In the genomic region with DNA sequence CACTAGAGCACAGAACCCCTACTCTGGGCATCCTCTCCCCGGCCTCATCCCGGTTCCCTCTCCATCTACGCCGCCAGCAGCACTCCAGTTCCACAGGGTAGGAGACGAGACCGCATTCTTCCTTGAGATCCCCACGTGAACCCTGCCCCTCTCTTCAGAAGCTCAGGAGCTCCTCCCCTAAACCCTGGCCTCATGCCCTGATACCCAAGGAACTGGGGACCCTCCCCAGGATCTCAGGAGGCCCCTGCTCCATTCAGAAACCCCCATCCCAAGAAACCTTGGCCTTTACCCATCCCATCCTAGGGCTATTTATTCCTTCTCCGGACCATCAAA, we compare ENCODE assay signal across 6 cellular contexts. TPM values are rescaled to one million over a fixed set of nuclear protein-coding genes. Genes with fewer than 3 reads are reported as not detected.
DNase-seq lines count a peak whose midpoint lies in the region; ATAC-seq, FAIRE-seq and TF ChIP-seq lines count a peak whose summit lies in the region.

No MANE protein-coding gene starts in this region.

- H3K4me2 ChIP-seq in astrocyte (ENCODE audit: low read length) = peak overlapping the region; percentile 85
- peak overlapping the region; percentile 79 for H3K4me2 ChIP-seq in neural progenitor cell

- H4K20me1 ChIP-seq in astrocyte (ENCODE audit: insufficient read depth, low read length) (peaks cover 7% of the 10 kb centered on the region), neural progenitor cell (ENCODE audit: low read depth) (no peaks in the 10 kb centered on the region)

- H3K27me3 ChIP-seq in H7 (ENCODE audit: control insufficient read depth, insufficient read depth, low read length) = no peaks in the 10 kb centered on the region
- H3K27me3 ChIP-seq in astrocyte (ENCODE audit: insufficient read depth, low read length) = no peaks in the 10 kb centered on the region
- H3K27me3 ChIP-seq in neural progenitor cell = no peaks in the 10 kb centered on the region

- H3K9ac ChIP-seq in astrocyte (ENCODE audit: low read length) (no peak overlapping the region), neural progenitor cell (no peak overlapping the region)

- H3K36me3 Mint-ChIP-seq in astrocyte (ENCODE audit: low read depth, unreplicated experiment) = no peaks in the 10 kb centered on the region
- no peaks in the 10 kb centered on the region for H3K36me3 Mint-ChIP-seq in neural progenitor cell

- ATAC-seq in GM21717 (IDR thresholded peaks at IDR 0.05; ENCODE audit: unreplicated experiment) = no peak

- H3K36me3 ChIP-seq in H7 (replicated peaks; ENCODE audit: control insufficient read depth, insufficient read depth, low read length) = peaks cover 1% of the 10 kb centered on the region; the same call in 1 of the 2 replicates
- H3K36me3 ChIP-seq in astrocyte (ENCODE audit: insufficient read depth, low read length) = no peaks in the 10 kb centered on the region
- no peaks in the 10 kb centered on the region for H3K36me3 ChIP-seq in neural progenitor cell

- H3K4me1 Mint-ChIP-seq in astrocyte (ENCODE audit: low read depth, unreplicated experiment) (no peaks in the 10 kb centered on the region), neural progenitor cell (peaks cover 24% of the 10 kb centered on the region)

- no peak for DNase-seq in H7
- DNase-seq in astrocyte (ENCODE audit: low read depth) = no peak
- no peak for DNase-seq in neural progenitor cell (ENCODE audit: low spot score)
- no peak for DNase-seq in central memory CD4-positive, alpha-beta T cell
- DNase-seq in NCI-H187 treated with DMSO at 0.1 percent for 48 hours (lab: John Stamatoyannopoulos, UW) = no peak

- no peaks in the 10 kb centered on the region for H3K9me3 Mint-ChIP-seq in astrocyte (ENCODE audit: unreplicated experiment)
- H3K9me3 Mint-ChIP-seq in neural progenitor cell = peaks cover 15% of the 10 kb centered on the region

- H3K27me3 Mint-ChIP-seq in astrocyte (ENCODE audit: low read depth, unreplicated experiment) (no peaks in the 10 kb centered on the region), neural progenitor cell (ENCODE audit: insufficient read depth, low read depth) (peaks cover 6% of the 10 kb centered on the region)

- H2AFZ ChIP-seq in astrocyte (ENCODE audit: low read depth, low read length) = no peak overlapping the region
- H2AFZ ChIP-seq in neural progenitor cell (replicated peaks) = no peak overlapping the region

- H3F3A ChIP-seq in neural progenitor cell (ENCODE audit: low read depth) = peaks cover 23% of the 10 kb centered on the region

- H3K27ac ChIP-seq in astrocyte (ENCODE audit: low read depth, low read length) (no peak overlapping the region), neural progenitor cell (no peak overlapping the region)

- no peaks in the 10 kb centered on the region for H3K9me3 ChIP-seq in astrocyte (ENCODE audit: insufficient read depth, low read depth, low read length)
- H3K9me3 ChIP-seq in neural progenitor cell (ENCODE audit: low read depth) = no peaks in the 10 kb centered on the region

- H3K79me2 ChIP-seq in astrocyte (ENCODE audit: insufficient read depth, low read length) (no peaks in the 10 kb centered on the region), neural progenitor cell (ENCODE audit: low read depth) (no peaks in the 10 kb centered on the region)

- H3K4me3 Mint-ChIP-seq in astrocyte (ENCODE audit: unreplicated experiment) (peak overlapping the region; percentile 86), neural progenitor cell (peak overlapping the region; percentile 73)

- FAIRE-seq in astrocyte (lab: Jason Lieb, UNC) = no peak

- H3K4me1 ChIP-seq in astrocyte (ENCODE audit: insufficient read depth, low read length) = no peaks in the 10 kb centered on the region
- no peaks in the 10 kb centered on the region for H3K4me1 ChIP-seq in neural progenitor cell

- no peak for TF ChIP-seq CTCF in astrocyte (IDR thresholded peaks at IDR 0.05; ENCODE audit: insufficient read depth, low read depth, low read length)
- no peak for TF ChIP-seq CTCF in neural progenitor cell (IDR thresholded peaks at IDR 0.05)

- H3K27ac Mint-ChIP-seq in astrocyte (ENCODE audit: unreplicated experiment) (peak overlapping the region; percentile 66), neural progenitor cell (no peak overlapping the region)

- H3K4me3 ChIP-seq in H7 (ENCODE audit: insufficient read depth, low read depth, low read length) (peak overlapping the region; percentile 38), astrocyte (ENCODE audit: insufficient read depth, low read depth, low read length) (peak overlapping the region; percentile 39), neural progenitor cell (peak overlapping the region; percentile 55)

RNA-seq across cellular contexts. Expression of gene PRICKLE3, which starts 1.1 kb away (rescaled TPM):
- 8.9 and 13.9 TPM in 2 replicates for total RNA-seq in H7 (2014; rRNA removed; shearing (Covaris generic))
- total RNA-seq in astrocyte = 13.9 and 14.2 TPM in 2 replicates
- total RNA-seq in neural progenitor cell (ENCODE audit: low replicate concordance) = 0.28 and 6.4 TPM in 2 replicates

RNA-seq across cellular contexts. Expression of gene PLP2, which starts 13.3 kb away (rescaled TPM):
- 1.1 and 1.5 TPM in 2 replicates for total RNA-seq in H7 (2014; rRNA removed; shearing (Covaris generic))
- total RNA-seq in astrocyte (109 TPM in 2 replicates), neural progenitor cell (ENCODE audit: low replicate concordance) (0.13 and 0.46 TPM in 2 replicates)

RNA-seq across cellular contexts. Expression of gene SYP, which starts 15.0 kb away (rescaled TPM):
- total RNA-seq in H7 (2014; rRNA removed; shearing (Covaris generic)) = 1.7 and 1.9 TPM in 2 replicates
- total RNA-seq in astrocyte (1.6 and 1.9 TPM in 2 replicates), neural progenitor cell (ENCODE audit: low replicate concordance) (0.07 and 0.62 TPM in 2 replicates)

RNA-seq across cellular contexts. Expression of gene MAGIX, which starts 22.5 kb away (rescaled TPM):
- total RNA-seq in H7 (2014; rRNA removed; shearing (Covaris generic)) = 0.21 and 1.00 TPM in 2 replicates
- 0.96 and 1.2 TPM in 2 replicates for total RNA-seq in astrocyte
- total RNA-seq in neural progenitor cell (ENCODE audit: low replicate concordance) = 1.4 and 1.5 TPM in 2 replicates

RNA-seq across cellular contexts. Expression of gene CACNA1F, which starts 48.1 kb away (rescaled TPM):
- 0.55 and 2.1 TPM in 2 replicates for total RNA-seq in H7 (2014; rRNA removed; shearing (Covaris generic))
- not detected in 2 replicates for total RNA-seq in astrocyte
- total RNA-seq in neural progenitor cell (ENCODE audit: low replicate concordance) = 1.1 and 4.9 TPM in 2 replicates

Comparison
In these comparisons a context has a peak if more than half of its experiments do, and no peak if none do; other contexts are left out.
1. RNA of gene PLP2, which starts 13.3 kb away (total RNA-seq): 109 TPM in astrocyte; 1.1 to 1.5 TPM in H7 and 0.13 to 0.46 TPM in neural progenitor cell; every median in the first group is over 10 times any median in the second.
2. Peak in every context shown above with its lines, with median percentiles within 50 percentile points of each other: H3K4me3 ChIP-seq.